ENCODE assay signal across 11 cellular contexts in genomic region chr5:616342-617039, GRCh38. TPM values are rescaled to one million over a fixed set of nuclear protein-coding genes. Genes with fewer than 3 reads are reported as not detected.
DNase-seq lines count a peak whose midpoint lies in the region; TF ChIP-seq lines count a peak whose summit lies in the region.
"Had no signal": no experiment of that assay in that cellular context is flagged by ENCODE, and none has a peak within 500 bp of the region (broad histone marks: within the 10 kb centered on the region; RNA-seq: fewer than 3 reads in every experiment).

No MANE protein-coding gene starts in this region.

- no peaks in the 10 kb centered on the region for H4K20me1 ChIP-seq in H9 (ENCODE audit: control insufficient read depth, insufficient read depth, insufficient read length)

- H2BK12ac ChIP-seq in H9 (ENCODE audit: insufficient read length, low read depth, low read length), result no peak overlapping the region

- H3K9me3 ChIP-seq in H9 (ENCODE audit: control insufficient read depth, low read depth, low read length), result no peaks in the 10 kb centered on the region

- H3K27me3 ChIP-seq in H9 (ENCODE audit: insufficient read depth, low read length) (no peaks in the 10 kb centered on the region), brain microvascular endothelial cell (replicated peaks) (no peaks in the 10 kb centered on the region)

- peak; percentile 33 for DNase-seq in Calu3
- DNase-seq in H9, result no peak
- DNase-seq in brain microvascular endothelial cell, result no peak
- no peak for DNase-seq in neural crest cell (ENCODE audit: low read depth, low spot score)
- no peak for DNase-seq in DMS 273 (lab: John Stamatoyannopoulos, UW; ENCODE audit: unreplicated experiment)
- DNase-seq in activated effector memory CD4-positive, alpha-beta T cell treated with anti-CD3 and anti-CD28 coated beads, Interleukin-2, amount 50 U/mL, for 16 hours, result no peak
- DNase-seq in SKM-1 (lab: John Stamatoyannopoulos, UW; ENCODE audit: unreplicated experiment), result no peak
- DNase-seq: activated CD4-positive, alpha-beta T cell treated with anti-CD3 and anti-CD28 coated beads, Interleukin-2, amount 10 ng/mL, durations not matched to agents 7 days and 5 days; left ventricle myocardium superior; occipital lobe had no signal

- no peaks in the 10 kb centered on the region; the same call in 1 of the 2 replicates for H3K4me1 ChIP-seq in H9 (ENCODE audit: insufficient read depth, low read length)

- no peak overlapping the region for H4K91ac ChIP-seq in H9 (ENCODE audit: insufficient read length, low read depth, low read length)

- WGBS in H9 (ENCODE audit: extremely low coverage, insufficient read length, low lambda C conversion rate), result no CpG with 5 or more reads among the region's 13 CpGs

- no peak overlapping the region for H2BK120ac ChIP-seq in H9 (ENCODE audit: low read depth, low read length, poor library complexity, severe bottlenecking)

- no peak overlapping the region for H2AFZ ChIP-seq in H9 (ENCODE audit: low read length)

- no TSS peak for BruUV-seq in Calu3 (replicated peaks; lab: Mats Ljungman, UMichigan)

- no peak overlapping the region for H3K23ac ChIP-seq in H9 (ENCODE audit: insufficient read length, low read depth, low read length)

- no peak overlapping the region for H2AK5ac ChIP-seq in H9 (ENCODE audit: insufficient read length, low read length)

- no peak overlapping the region for H3K4me2 ChIP-seq in H9 (ENCODE audit: insufficient read depth, insufficient read length, low read length)

- H3K9me3 Mint-ChIP-seq in Calu3 (ENCODE audit: low read depth, unreplicated experiment), result peaks cover 2% of the 10 kb centered on the region
- H3K9me3 Mint-ChIP-seq in H9, result peaks cover 4 to 10% of the 10 kb centered on the region in 2 experiments
- no peaks in the 10 kb centered on the region for H3K9me3 Mint-ChIP-seq in neural crest cell

- H3K14ac ChIP-seq in H9 (ENCODE audit: insufficient read depth, low read length), result no peak overlapping the region; the same call in 1 of the 2 replicates

- H3K56ac ChIP-seq in H9 (ENCODE audit: insufficient read length, low read depth, low read length), result no peak overlapping the region

- no peak overlapping the region for H3T11ph ChIP-seq in H9 (ENCODE audit: low read length)

- H2BK15ac ChIP-seq in H9 (ENCODE audit: low read depth, low read length), result no peak overlapping the region

- no peak overlapping the region for H3K4ac ChIP-seq in H9 (ENCODE audit: low read depth, low read length)

- H3K27me3 Mint-ChIP-seq in Calu3 (ENCODE audit: unreplicated experiment), result no peaks in the 10 kb centered on the region
- peaks cover 1% of the 10 kb centered on the region; the same call in 1 of the 2 replicates for H3K27me3 Mint-ChIP-seq in H9 (ENCODE audit: low read depth)
- no peaks in the 10 kb centered on the region for H3K27me3 Mint-ChIP-seq in neural crest cell (ENCODE audit: low read depth)
- H3K27me3 Mint-ChIP-seq: activated CD4-positive, alpha-beta T cell treated with anti-CD3 and anti-CD28 coated beads, Interleukin-2, amount 10 ng/mL, durations not matched to agents 7 days and 5 days; stimulated activated memory B cell treated with anti-CD40 and anti-IgM and Interleukin-4, amounts not matched to agents 10 μg/mL and 1 μg/mL and 100 μg/mL, for 72 hours had no signal

- intact Hi-C loops in Calu3 (cut with micrococcal nuclease; ENCODE audit: unreplicated experiment), result loop anchor here (10.0 kb wide), 1 partner anchor 172 kb away; the partner anchor contains the start of gene EXOC3

- H3K4me1 Mint-ChIP-seq in Calu3 (ENCODE audit: low read depth, unreplicated experiment) (peaks cover 41% of the 10 kb centered on the region), H9 (peaks cover 20 to 22% of the 10 kb centered on the region in 2 experiments), neural crest cell (peaks cover 27% of the 10 kb centered on the region)

- H3K79me1 ChIP-seq in H9 (ENCODE audit: insufficient read depth, low read depth, low read length, poor library complexity, severe bottlenecking), result peaks cover 9% of the 10 kb centered on the region

- CTCF ChIA-PET in Calu3 (lab: Charles Lee), result no interaction called here

- peaks cover 22% of the 10 kb centered on the region for H3K79me2 ChIP-seq in H9 (ENCODE audit: insufficient read depth, low read length)

- H3K4me3 ChIP-seq in brain microvascular endothelial cell (ENCODE audit: low read depth, low read length), result no peak overlapping the region

- no peak overlapping the region for H3K18ac ChIP-seq in H9 (ENCODE audit: insufficient read length, low read depth, low read length)

- TF ChIP-seq CTCF in Calu3 (IDR thresholded peaks at IDR 0.05; ENCODE audit: unreplicated experiment) (no peak), H9 (conservative IDR thresholded peaks at IDR 0.05) (peak; percentile 34; the same call in 2 of the 3 replicates), brain microvascular endothelial cell (IDR thresholded peaks at IDR 0.05; ENCODE audit: low read depth, low read length, missing control alignments) (peak; percentile 19), neural crest cell (conservative IDR thresholded peaks at IDR 0.05) (no peak)

- H2BK5ac ChIP-seq in H9 (ENCODE audit: insufficient read length, low read length), result no peak overlapping the region

- in situ Hi-C loops in brain microvascular endothelial cell (cut with HindIII; ENCODE audit: low pct_ligation_motif_present, low sequenced_read_pairs), result no loop called here

- H3K23me2 ChIP-seq in H9 (ENCODE audit: insufficient read length, low read depth, low read length, poor library complexity, severe bottlenecking), result no peaks in the 10 kb centered on the region

- H3K27ac ChIP-seq in H9 (ENCODE audit: insufficient read length, low read depth, low read length) (no peak overlapping the region), brain microvascular endothelial cell (no peak overlapping the region)

- H3K4me3 Mint-ChIP-seq in Calu3 (ENCODE audit: low read depth, unreplicated experiment), result no peak overlapping the region
- H3K4me3 Mint-ChIP-seq in H9, result no peak overlapping the region
- peak overlapping the region; percentile 42 for H3K4me3 Mint-ChIP-seq in neural crest cell
- H3K4me3 Mint-ChIP-seq: activated CD4-positive, alpha-beta T cell treated with anti-CD3 and anti-CD28 coated beads, Interleukin-2, amount 10 ng/mL, durations not matched to agents 7 days and 5 days; stimulated activated memory B cell treated with anti-CD40 and anti-IgM and Interleukin-4, amounts not matched to agents 10 μg/mL and 1 μg/mL and 100 μg/mL, for 72 hours had no signal

- H2BK20ac ChIP-seq in H9 (ENCODE audit: low read depth, low read length, poor library complexity, severe bottlenecking), result no peak overlapping the region

- peaks cover 53% of the 10 kb centered on the region for H3K36me3 Mint-ChIP-seq in Calu3 (ENCODE audit: insufficient read depth, unreplicated experiment)
- peaks cover 42 to 68% (median 55%) of the 10 kb centered on the region in 3 experiments for H3K36me3 Mint-ChIP-seq in H9 (ENCODE audit: insufficient read depth in 1 of 3, low read depth in 3 of 3)
- H3K36me3 Mint-ChIP-seq in neural crest cell (ENCODE audit: low read depth), result peaks cover 22% of the 10 kb centered on the region

- no peak overlapping the region for H4K8ac ChIP-seq in H9 (replicated peaks; ENCODE audit: insufficient read length, low read depth, low read length)

- H3K27ac Mint-ChIP-seq in Calu3 (ENCODE audit: unreplicated experiment), result no peak overlapping the region
- H3K27ac Mint-ChIP-seq in H9, result peak overlapping the region in 2 of 3 experiments; percentile 17 to 50; a peak in 3 of 7 replicates
- H3K27ac Mint-ChIP-seq in neural crest cell (ENCODE audit: unreplicated experiment), result peak overlapping the region; percentile 85
- H3K27ac Mint-ChIP-seq: activated CD4-positive, alpha-beta T cell treated with anti-CD3 and anti-CD28 coated beads, Interleukin-2, amount 10 ng/mL, durations not matched to agents 7 days and 5 days; stimulated activated memory B cell treated with anti-CD40 and anti-IgM and Interleukin-4, amounts not matched to agents 10 μg/mL and 1 μg/mL and 100 μg/mL, for 72 hours had no signal

- no peak overlapping the region for H4K5ac ChIP-seq in H9 (ENCODE audit: insufficient read length, low read depth, low read length)

- no peak overlapping the region for H3K9ac ChIP-seq in H9 (ENCODE audit: extremely low read depth, insufficient read length, low read length)

- H3K36me3 ChIP-seq in brain microvascular endothelial cell (replicated peaks), result no peaks in the 10 kb centered on the region

RNA-seq across cellular contexts. Expression of gene CEP72, which starts 4.4 kb away (rescaled TPM):
- total RNA-seq in Calu3 (2022) (53.7 and 56.5 TPM in 2 replicates), H9 (2021) (24.8 and 26.7 TPM in 2 replicates), neural crest cell (27.2 and 29.4 TPM in 2 replicates)

Comparison
In these comparisons a context has a peak if more than half of its experiments do, and no peak if none do; other contexts are left out.
1. CTCF ChIP-seq: peak in H9 (single experiment) and brain microvascular endothelial cell (single experiment); none in Calu3 (single experiment) and neural crest cell (single experiment).